Comparison of ENCODE assay signal across 1 cellular context in the genomic region with DNA sequence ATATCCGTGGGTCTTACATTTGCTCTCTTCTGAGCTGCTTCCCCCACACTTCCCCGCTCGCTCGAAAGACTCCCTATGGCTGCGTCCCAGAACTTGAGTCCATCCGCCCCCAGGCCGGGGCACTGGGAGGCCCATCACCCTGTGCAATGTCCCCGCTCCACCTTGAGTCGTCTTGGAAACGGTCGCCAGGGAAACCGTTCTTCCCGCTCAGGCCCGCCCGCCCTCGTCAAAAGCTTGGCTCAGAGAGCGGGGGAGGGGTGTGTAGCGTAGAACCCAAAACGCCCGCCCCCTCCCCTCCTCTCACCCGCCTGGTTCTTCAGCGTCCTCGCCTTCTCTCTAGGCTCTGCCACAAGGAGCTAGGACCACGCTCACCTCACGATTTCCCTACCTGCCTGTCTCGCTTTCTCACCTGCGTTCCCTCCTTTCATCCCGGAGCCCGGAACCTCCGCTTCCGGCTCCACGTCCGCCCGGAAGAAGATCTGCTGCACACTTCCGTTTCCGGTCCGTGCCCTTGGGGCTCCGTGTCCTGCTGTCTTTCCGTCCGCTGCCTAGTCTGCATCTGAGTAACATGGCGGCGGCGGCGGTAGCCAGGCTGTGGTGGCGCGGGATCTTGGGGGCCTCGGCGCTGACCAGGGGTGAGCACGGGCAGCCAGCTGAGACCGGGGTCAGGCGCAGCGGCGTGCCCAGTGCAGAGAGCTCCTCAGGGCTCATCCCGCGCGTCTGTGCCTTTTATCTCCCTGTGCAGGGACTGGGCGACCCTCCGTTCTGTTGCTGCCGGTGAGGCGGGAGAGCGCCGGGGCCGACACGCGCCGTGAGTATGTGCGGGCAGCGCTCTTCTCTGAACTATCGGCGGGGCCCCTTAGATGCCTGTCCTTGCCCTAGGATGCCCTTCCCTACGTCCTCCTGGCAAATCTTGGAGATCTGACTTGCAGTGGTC.
TF ChIP-seq lines count a peak whose summit lies in the region.

A gene (minus strand): TSS at position 447 of the 937 bp plus-strand sequence. CDS start 19 bp downstream, at position 428.
A gene (plus strand): TSS at position 551 of the 937 bp plus-strand sequence. CDS start 18 bp downstream, at position 569.

TF ChIP-seq in K562, 482 proteins besides CTCF, POLR2A, EP300 and RAD21 (continued from another document and continues in another):
- TF ChIP-seq, protein P1, sequence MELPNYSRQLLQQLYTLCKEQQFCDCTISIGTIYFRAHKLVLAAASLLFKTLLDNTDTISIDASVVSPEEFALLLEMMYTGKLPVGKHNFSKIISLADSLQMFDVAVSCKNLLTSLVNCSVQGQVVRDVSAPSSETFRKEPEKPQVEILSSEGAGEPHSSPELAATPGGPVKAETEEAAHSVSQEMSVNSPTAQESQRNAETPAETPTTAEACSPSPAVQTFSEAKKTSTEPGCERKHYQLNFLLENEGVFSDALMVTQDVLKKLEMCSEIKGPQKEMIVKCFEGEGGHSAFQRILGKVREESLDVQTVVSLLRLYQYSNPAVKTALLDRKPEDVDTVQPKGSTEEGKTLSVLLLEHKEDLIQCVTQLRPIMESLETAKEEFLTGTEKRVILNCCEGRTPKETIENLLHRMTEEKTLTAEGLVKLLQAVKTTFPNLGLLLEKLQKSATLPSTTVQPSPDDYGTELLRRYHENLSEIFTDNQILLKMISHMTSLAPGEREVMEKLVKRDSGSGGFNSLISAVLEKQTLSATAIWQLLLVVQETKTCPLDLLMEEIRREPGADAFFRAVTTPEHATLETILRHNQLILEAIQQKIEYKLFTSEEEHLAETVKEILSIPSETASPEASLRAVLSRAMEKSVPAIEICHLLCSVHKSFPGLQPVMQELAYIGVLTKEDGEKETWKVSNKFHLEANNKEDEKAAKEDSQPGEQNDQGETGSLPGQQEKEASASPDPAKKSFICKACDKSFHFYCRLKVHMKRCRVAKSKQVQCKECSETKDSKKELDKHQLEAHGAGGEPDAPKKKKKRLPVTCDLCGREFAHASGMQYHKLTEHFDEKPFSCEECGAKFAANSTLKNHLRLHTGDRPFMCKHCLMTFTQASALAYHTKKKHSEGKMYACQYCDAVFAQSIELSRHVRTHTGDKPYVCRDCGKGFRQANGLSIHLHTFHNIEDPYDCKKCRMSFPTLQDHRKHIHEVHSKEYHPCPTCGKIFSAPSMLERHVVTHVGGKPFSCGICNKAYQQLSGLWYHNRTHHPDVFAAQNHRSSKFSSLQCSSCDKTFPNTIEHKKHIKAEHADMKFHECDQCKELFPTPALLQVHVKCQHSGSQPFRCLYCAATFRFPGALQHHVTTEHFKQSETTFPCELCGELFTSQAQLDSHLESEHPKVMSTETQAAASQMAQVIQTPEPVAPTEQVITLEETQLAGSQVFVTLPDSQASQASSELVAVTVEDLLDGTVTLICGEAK (IDR thresholded peaks at IDR 0.05) = peak; percentile 100
- TF ChIP-seq, protein P1 (CRISPR knock-in tag; IDR thresholded peaks at IDR 0.05) = no peak
- TF ChIP-seq ZNF436 (CRISPR knock-in tag; IDR thresholded peaks at IDR 0.05) (no peak), RB1 (IDR thresholded peaks at IDR 0.05; ENCODE audit: low read depth) (peak; percentile 98), NR2C2 (CRISPR knock-in tag; IDR thresholded peaks at IDR 0.05) (peak; percentile 79), NR2C2 (tag; IDR thresholded peaks at IDR 0.05) (peak; percentile 91), ZNF239 (CRISPR knock-in tag; IDR thresholded peaks at IDR 0.05) (no peak), NEUROD1 (IDR thresholded peaks at IDR 0.05; ENCODE audit: borderline replicate concordance, low read depth, low read length, partially characterized antibody) (peak; percentile 87), ARID1B (IDR thresholded peaks at IDR 0.05) (peak; percentile 54; the same call in 1 of the 2 replicates), ZNF140 (CRISPR knock-in tag; IDR thresholded peaks at IDR 0.05) (no peak), EGR1 (conservative IDR thresholded peaks at IDR 0.05) (peak; percentile 90), ASH1L (IDR thresholded peaks at IDR 0.05; ENCODE audit: borderline replicate concordance, low read depth, partially characterized antibody) (peak; percentile 63), NR1H2 (CRISPR knock-in tag; IDR thresholded peaks at IDR 0.05) (no peak), KHSRP (IDR thresholded peaks at IDR 0.05) (peak; percentile 56; the same call in 1 of the 2 replicates), NR4A1 (CRISPR knock-in tag; IDR thresholded peaks at IDR 0.05) (no peak), NR4A1 (tag; IDR thresholded peaks at IDR 0.05) (peak; percentile 80), ELF2 (CRISPR knock-in tag; IDR thresholded peaks at IDR 0.05) (peak; percentile 87), NFIC (IDR thresholded peaks at IDR 0.05) (peak; percentile 79), ZNF143 (CRISPR knock-in tag; IDR thresholded peaks at IDR 0.05) (no peak), GTF2F1 (IDR thresholded peaks at IDR 0.05; ENCODE audit: low read depth, low read length) (peak; percentile 87), SIN3A (IDR thresholded peaks at IDR 0.05; ENCODE audit: borderline replicate concordance in 2 of 2, control insufficient read depth in 1 of 2, low read depth in 2 of 2, low read length in 2 of 2) (peak; percentile 77 to 91; a peak in 3 of 4 replicates), SP1 (CRISPR knock-in tag; IDR thresholded peaks at IDR 0.05) (peak; percentile 96), EP400 (IDR thresholded peaks at IDR 0.05) (peak; percentile 97), ATF7 (IDR thresholded peaks at IDR 0.05) (peak; percentile 88), KLF16 (IDR thresholded peaks at IDR 0.05) (no peak)
- TF ChIP-seq, protein P2, sequence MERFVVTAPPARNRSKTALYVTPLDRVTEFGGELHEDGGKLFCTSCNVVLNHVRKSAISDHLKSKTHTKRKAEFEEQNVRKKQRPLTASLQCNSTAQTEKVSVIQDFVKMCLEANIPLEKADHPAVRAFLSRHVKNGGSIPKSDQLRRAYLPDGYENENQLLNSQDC (CRISPR knock-in tag; IDR thresholded peaks at IDR 0.05) = peak; percentile 83; the same call in 1 of the 2 replicates
- TF ChIP-seq, protein P3, sequence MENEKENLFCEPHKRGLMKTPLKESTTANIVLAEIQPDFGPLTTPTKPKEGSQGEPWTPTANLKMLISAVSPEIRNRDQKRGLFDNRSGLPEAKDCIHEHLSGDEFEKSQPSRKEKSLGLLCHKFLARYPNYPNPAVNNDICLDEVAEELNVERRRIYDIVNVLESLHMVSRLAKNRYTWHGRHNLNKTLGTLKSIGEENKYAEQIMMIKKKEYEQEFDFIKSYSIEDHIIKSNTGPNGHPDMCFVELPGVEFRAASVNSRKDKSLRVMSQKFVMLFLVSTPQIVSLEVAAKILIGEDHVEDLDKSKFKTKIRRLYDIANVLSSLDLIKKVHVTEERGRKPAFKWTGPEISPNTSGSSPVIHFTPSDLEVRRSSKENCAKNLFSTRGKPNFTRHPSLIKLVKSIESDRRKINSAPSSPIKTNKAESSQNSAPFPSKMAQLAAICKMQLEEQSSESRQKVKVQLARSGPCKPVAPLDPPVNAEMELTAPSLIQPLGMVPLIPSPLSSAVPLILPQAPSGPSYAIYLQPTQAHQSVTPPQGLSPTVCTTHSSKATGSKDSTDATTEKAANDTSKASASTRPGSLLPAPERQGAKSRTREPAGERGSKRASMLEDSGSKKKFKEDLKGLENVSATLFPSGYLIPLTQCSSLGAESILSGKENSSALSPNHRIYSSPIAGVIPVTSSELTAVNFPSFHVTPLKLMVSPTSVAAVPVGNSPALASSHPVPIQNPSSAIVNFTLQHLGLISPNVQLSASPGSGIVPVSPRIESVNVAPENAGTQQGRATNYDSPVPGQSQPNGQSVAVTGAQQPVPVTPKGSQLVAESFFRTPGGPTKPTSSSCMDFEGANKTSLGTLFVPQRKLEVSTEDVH (IDR thresholded peaks at IDR 0.05; ENCODE audit: low read depth, partially characterized antibody) = peak; percentile 99
- TF ChIP-seq, protein P4, sequence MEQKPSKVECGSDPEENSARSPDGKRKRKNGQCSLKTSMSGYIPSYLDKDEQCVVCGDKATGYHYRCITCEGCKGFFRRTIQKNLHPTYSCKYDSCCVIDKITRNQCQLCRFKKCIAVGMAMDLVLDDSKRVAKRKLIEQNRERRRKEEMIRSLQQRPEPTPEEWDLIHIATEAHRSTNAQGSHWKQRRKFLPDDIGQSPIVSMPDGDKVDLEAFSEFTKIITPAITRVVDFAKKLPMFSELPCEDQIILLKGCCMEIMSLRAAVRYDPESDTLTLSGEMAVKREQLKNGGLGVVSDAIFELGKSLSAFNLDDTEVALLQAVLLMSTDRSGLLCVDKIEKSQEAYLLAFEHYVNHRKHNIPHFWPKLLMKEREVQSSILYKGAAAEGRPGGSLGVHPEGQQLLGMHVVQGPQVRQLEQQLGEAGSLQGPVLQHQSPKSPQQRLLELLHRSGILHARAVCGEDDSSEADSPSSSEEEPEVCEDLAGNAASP (IDR thresholded peaks at IDR 0.05) = no peak
- TF ChIP-seq, protein P5, sequence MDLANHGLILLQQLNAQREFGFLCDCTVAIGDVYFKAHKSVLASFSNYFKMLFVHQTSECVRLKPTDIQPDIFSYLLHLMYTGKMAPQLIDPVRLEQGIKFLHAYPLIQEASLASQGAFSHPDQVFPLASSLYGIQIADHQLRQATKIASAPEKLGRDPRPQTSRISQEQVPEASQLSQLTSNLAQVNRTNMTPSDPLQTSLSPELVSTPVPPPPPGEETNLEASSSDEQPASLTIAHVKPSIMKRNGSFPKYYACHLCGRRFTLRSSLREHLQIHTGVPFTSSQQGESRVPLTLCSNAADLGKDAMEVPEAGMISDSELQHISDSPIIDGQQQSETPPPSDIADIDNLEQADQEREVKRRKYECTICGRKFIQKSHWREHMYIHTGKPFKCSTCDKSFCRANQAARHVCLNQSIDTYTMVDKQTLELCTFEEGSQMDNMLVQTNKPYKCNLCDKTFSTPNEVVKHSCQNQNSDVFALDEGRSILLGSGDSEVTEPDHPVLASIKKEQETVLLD (IDR thresholded peaks at IDR 0.05) = no peak; the same call in none of the 2 replicates
- TF ChIP-seq, protein P6, sequence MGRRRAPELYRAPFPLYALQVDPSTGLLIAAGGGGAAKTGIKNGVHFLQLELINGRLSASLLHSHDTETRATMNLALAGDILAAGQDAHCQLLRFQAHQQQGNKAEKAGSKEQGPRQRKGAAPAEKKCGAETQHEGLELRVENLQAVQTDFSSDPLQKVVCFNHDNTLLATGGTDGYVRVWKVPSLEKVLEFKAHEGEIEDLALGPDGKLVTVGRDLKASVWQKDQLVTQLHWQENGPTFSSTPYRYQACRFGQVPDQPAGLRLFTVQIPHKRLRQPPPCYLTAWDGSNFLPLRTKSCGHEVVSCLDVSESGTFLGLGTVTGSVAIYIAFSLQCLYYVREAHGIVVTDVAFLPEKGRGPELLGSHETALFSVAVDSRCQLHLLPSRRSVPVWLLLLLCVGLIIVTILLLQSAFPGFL (CRISPR knock-in tag; IDR thresholded peaks at IDR 0.05) = peak; percentile 90
